In genomic region chr3:66501483-66502266, GRCh38 we compare ENCODE assay signal across 8 cellular contexts. TPM values are rescaled to one million over a fixed set of nuclear protein-coding genes. Genes with fewer than 3 reads are reported as not detected.
DNase-seq lines count a peak whose midpoint lies in the region; ATAC-seq and TF ChIP-seq lines count a peak whose summit lies in the region.

No MANE protein-coding gene starts in this region.

- H3F3A ChIP-seq in GM23338 (replicated peaks; ENCODE audit: low read depth), result 0 out of 2 replicates have a peak, but pooled peaks cover 2% of the 10 kb centered on the region

- peak overlapping the region; percentile 74 for H3K4me2 ChIP-seq in GM23338

- DNase-seq in GM23338 (ENCODE audit: low spot score) (no peak), iPS DF 6.9 (ENCODE audit: low read depth, low spot score) (no peak), spleen (no peak), NOMO-1 treated with dmso at 0.1 percent for 144 hours (lab: John Stamatoyannopoulos, UW; ENCODE audit: unreplicated experiment) (no peak), NCI-H2029 (lab: John Stamatoyannopoulos, UW) (no peak)
- no peak for DNase-seq in activated CD8-positive, alpha-beta T cell treated with anti-CD3 and anti-CD28 coated beads for 36 hours
- no peak for DNase-seq in stimulated activated CD4-positive, alpha-beta T cell treated with anti-CD3 and anti-CD28 coated beads, Interleukin-4, amount 100 ng/mL, for 1 hour

- CTCF ChIA-PET in activated CD8-positive, alpha-beta T cell treated with anti-CD3 and anti-CD28 coated beads for 36 hours (lab: Charles Lee), result interaction anchor here (0.8 to 1.2 kb wide), 2 partner anchors 34 to 93 kb away, joined by 3 to 5 read pairs; no protein-coding TSS in a partner anchor

- no peaks in the 10 kb centered on the region for H3K27me3 ChIP-seq in GM23338 (ENCODE audit: insufficient read depth)
- no peaks in the 10 kb centered on the region; the same call in 1 of the 2 replicates for H3K27me3 ChIP-seq in iPS DF 6.9 (ENCODE audit: control insufficient read depth, insufficient read depth, low read length)
- peaks cover 0 to 41% (median 4%) of the 10 kb centered on the region in 7 donors for H3K27me3 ChIP-seq in spleen (replicated peaks in 1 of 7)

- POLR2A ChIA-PET in activated CD8-positive, alpha-beta T cell treated with anti-CD3 and anti-CD28 coated beads for 36 hours (lab: Charles Lee), result interaction anchor here (0.6 to 0.7 kb wide), 2 partner anchors 14 to 248 kb away, joined by 3 to 5 read pairs; no protein-coding TSS in a partner anchor

- peak overlapping the region; percentile 46 for H3K4me3 ChIP-seq in GM23338
- peak overlapping the region; percentile 13; the same call in 1 of the 2 replicates for H3K4me3 ChIP-seq in iPS DF 6.9 (ENCODE audit: low read length)
- peak overlapping the region; percentile 81 to 99 (median 95) for H3K4me3 ChIP-seq in spleen

- no peak for TF ChIP-seq POLR2A in spleen (IDR thresholded peaks at IDR 0.05)

- H3K4me3 Mint-ChIP-seq in GM23338, result peak overlapping the region; percentile 75
- peak overlapping the region; percentile 71 for H3K4me3 Mint-ChIP-seq in activated CD8-positive, alpha-beta T cell treated with anti-CD3 and anti-CD28 coated beads for 36 hours

- peak overlapping the region; percentile 86; the same call in 1 of the 2 replicates for H3K27ac Mint-ChIP-seq in GM23338
- H3K27ac Mint-ChIP-seq in activated CD8-positive, alpha-beta T cell treated with anti-CD3 and anti-CD28 coated beads for 36 hours, result no peak overlapping the region

- H3K4me1 Mint-ChIP-seq in GM23338, result peaks cover 56% of the 10 kb centered on the region
- peaks cover 35% of the 10 kb centered on the region for H3K4me1 Mint-ChIP-seq in activated CD8-positive, alpha-beta T cell treated with anti-CD3 and anti-CD28 coated beads for 36 hours (ENCODE audit: low read depth)

- peaks cover 7% of the 10 kb centered on the region for H3K27me3 Mint-ChIP-seq in GM23338 (ENCODE audit: insufficient read depth, low read depth, poor library complexity)
- H3K27me3 Mint-ChIP-seq in activated CD8-positive, alpha-beta T cell treated with anti-CD3 and anti-CD28 coated beads for 36 hours, result peaks cover 15% of the 10 kb centered on the region

- H3K79me2 ChIP-seq in GM23338 (replicated peaks; ENCODE audit: insufficient read depth), result peaks cover 33% of the 10 kb centered on the region

- H2AFZ ChIP-seq in GM23338, result peak overlapping the region; percentile 54; the same call in 1 of the 2 replicates

- H3K36me3 Mint-ChIP-seq in GM23338 (ENCODE audit: low read depth), result peaks cover 9% of the 10 kb centered on the region; the same call in 2 of the 3 replicates
- H3K36me3 Mint-ChIP-seq in activated CD8-positive, alpha-beta T cell treated with anti-CD3 and anti-CD28 coated beads for 36 hours (ENCODE audit: low read depth), result peaks cover 3% of the 10 kb centered on the region

- H3K9me3 Mint-ChIP-seq in GM23338, result 0 out of 3 replicates have a peak, but pooled peaks cover 2% of the 10 kb centered on the region
- no peaks in the 10 kb centered on the region for H3K9me3 Mint-ChIP-seq in activated CD8-positive, alpha-beta T cell treated with anti-CD3 and anti-CD28 coated beads for 36 hours

- no peaks in the 10 kb centered on the region for H3K9me2 ChIP-seq in GM23338 (ENCODE audit: insufficient read depth)

- ATAC-seq in GM23338 (peak; percentile 1; the same call in 2 of the 3 replicates), HG02610 (IDR thresholded peaks at IDR 0.05; ENCODE audit: unreplicated experiment) (no peak)
- no peak for ATAC-seq in activated CD8-positive, alpha-beta T cell treated with anti-CD3 and anti-CD28 coated beads for 36 hours

- TF ChIP-seq CTCF in GM23338 (conservative IDR thresholded peaks at IDR 0.05; ENCODE audit: low read depth in 2 of 2) (peak; percentile 38; a peak in 3 of 4 replicates), spleen (IDR thresholded peaks at IDR 0.05 in 8 of 11, conservative IDR thresholded peaks at IDR 0.05 in 3 of 11) (no peak)
- TF ChIP-seq CTCF in activated CD8-positive, alpha-beta T cell treated with anti-CD3 and anti-CD28 coated beads for 36 hours (IDR thresholded peaks at IDR 0.05), result peak; percentile 59

- no CpG with 5 or more reads among the region's 20 CpGs for WGBS in iPS DF 6.9 (ENCODE audit: insufficient coverage, insufficient read length)
- 34 to 40% (median 35%) methylated on average over 20 of the region's 20 CpGs for WGBS in spleen, 5 donors

- H3K4me1 ChIP-seq in GM23338 (ENCODE audit: insufficient read depth), result peaks cover 38% of the 10 kb centered on the region
- H3K4me1 ChIP-seq in iPS DF 6.9 (ENCODE audit: control insufficient read depth, insufficient read depth, low read length), result peaks cover 1% of the 10 kb centered on the region; the same call in 1 of the 2 replicates
- peaks cover 13 to 50% (median 22%) of the 10 kb centered on the region in 6 donors for H3K4me1 ChIP-seq in spleen

- no peaks in the 10 kb centered on the region for H3K36me3 ChIP-seq in GM23338 (ENCODE audit: insufficient read depth)
- H3K36me3 ChIP-seq in iPS DF 6.9 (ENCODE audit: control insufficient read depth, insufficient read depth, low read length), result no peaks in the 10 kb centered on the region
- H3K36me3 ChIP-seq in spleen, result no peaks in the 10 kb centered on the region

- no peak overlapping the region for H3K27ac ChIP-seq in GM23338 (ENCODE audit: low read depth)
- H3K27ac ChIP-seq in iPS DF 6.9 (ENCODE audit: low read length), result no peak overlapping the region
- H3K27ac ChIP-seq in spleen, result peak overlapping the region in 3 of 8 donors; percentile 84 to 86 (median 86)

- no peaks in the 10 kb centered on the region for H4K20me1 ChIP-seq in GM23338 (replicated peaks; ENCODE audit: insufficient read depth)

- intact Hi-C loops in activated CD8-positive, alpha-beta T cell treated with anti-CD3 and anti-CD28 coated beads for 36 hours (cut with micrococcal nuclease), result loop anchor here (5.0 kb wide), 2 partner anchors 34 to 94 kb away; no protein-coding TSS in a partner anchor
- intact Hi-C loops in spleen (cut with DNase I; ENCODE audit: low total_unique reads), result no loop called here

- H3K9me3 ChIP-seq in iPS DF 6.9 (ENCODE audit: control insufficient read depth, insufficient read depth, low read length) (no peaks in the 10 kb centered on the region), spleen (no peaks in the 10 kb centered on the region)

TF ChIP-seq in GM23338, 12 proteins besides CTCF, POLR2A, EP300 and RAD21 (continues in another document):
- TF ChIP-seq JUNB (IDR thresholded peaks at IDR 0.05; ENCODE audit: unreplicated experiment) (no peak), ETS1 (IDR thresholded peaks at IDR 0.05) (no peak), CREB1 (CRISPR knock-in tag; IDR thresholded peaks at IDR 0.05; ENCODE audit: low read depth) (no peak), STAT1 (IDR thresholded peaks at IDR 0.05; ENCODE audit: unreplicated experiment) (no peak), NANOG (IDR thresholded peaks at IDR 0.05; ENCODE audit: borderline replicate concordance) (no peak), EZH2phosphoT487 (IDR thresholded peaks at IDR 0.05; ENCODE audit: unreplicated experiment) (no peak), POLR2AphosphoS5 (IDR thresholded peaks at IDR 0.05; ENCODE audit: low read depth) (no peak; the same call in 1 of the 2 replicates), ZNF114 (CRISPR knock-in tag; IDR thresholded peaks at IDR 0.05) (no peak), REST (IDR thresholded peaks at IDR 0.05; ENCODE audit: unreplicated experiment) (no peak), EZH2 (IDR thresholded peaks at IDR 0.05; ENCODE audit: low read depth, unreplicated experiment) (no peak)

RNA-seq across cellular contexts. Expression of gene LRIG1, which starts 0.9 kb away (rescaled TPM):
- 116 and 134 TPM in 2 replicates for total RNA-seq in GM23338 (2014; rRNA removed; shearing (Covaris generic))
- polyA plus RNA-seq in GM23338 (2016; fragmentation: Nextera tagmentation; extraction: Ambion mirVana), result 39.9 and 40.0 TPM in 2 replicates
- 10 to 100 TPM; 12.7 to 13.0 TPM for total RNA-seq in activated CD8-positive, alpha-beta T cell treated with anti-CD3 and anti-CD28 coated beads for 36 hours
- total RNA-seq in spleen, result 10 to 100 TPM; 10.6 to 19.7 (median 12.4) TPM
- polyA plus RNA-seq in spleen, result 10 to 100 TPM in 1 of 3 donors, 1 to 10 TPM in 2; 5.9 to 10.6 (median 8.6) TPM

Comparison
In these comparisons a context has a peak if more than half of its experiments do, and no peak if none do; other contexts are left out.
1. H3K4me3 ChIP-seq: peak in every context shown above with its lines; median percentile 95 in spleen; 46 in GM23338; 13 in iPS DF 6.9.
2. CTCF ChIP-seq: peak in GM23338 (2 of 2) and activated CD8-positive, alpha-beta T cell treated with anti-CD3 and anti-CD28 coated beads for 36 hours (single experiment); none in spleen (0 of 11).